8 cellular contexts compared by ENCODE assay signal in the genomic region with DNA sequence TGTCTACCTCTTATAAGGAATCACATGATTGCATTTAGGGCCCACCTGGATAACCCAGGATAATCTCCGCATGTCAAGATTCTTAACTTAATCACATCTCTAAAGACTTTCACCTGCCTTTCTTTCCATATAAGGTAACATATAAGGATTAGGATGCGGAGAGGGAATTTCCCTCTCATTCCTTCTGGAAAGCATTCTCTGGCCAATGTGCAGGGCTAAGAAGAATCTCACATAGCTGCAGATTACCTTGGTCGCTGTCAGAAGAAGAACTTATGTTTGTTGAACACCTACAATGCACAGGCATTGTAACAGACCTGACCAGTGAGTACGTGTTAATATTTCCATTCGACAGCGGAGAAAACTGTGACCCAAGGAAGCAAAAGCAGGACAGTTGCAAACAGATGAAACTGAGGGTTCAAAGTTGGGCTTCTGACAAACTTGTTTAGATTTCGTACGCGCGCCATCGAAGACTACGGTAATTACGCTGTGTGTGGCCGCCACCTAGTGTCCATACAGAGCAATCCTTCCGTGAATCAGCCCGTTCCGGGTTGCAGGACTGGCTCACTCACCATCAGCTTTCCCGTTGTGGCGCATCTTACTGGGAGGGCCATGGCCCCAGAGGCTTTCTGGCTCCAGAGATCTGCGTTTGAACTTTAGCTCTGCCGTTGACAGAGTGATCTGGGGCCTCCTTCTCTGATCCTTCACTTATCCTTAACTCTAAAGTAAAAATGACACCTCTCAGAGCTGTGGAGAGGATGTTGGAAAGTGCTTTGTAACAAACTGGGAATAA. TPM values are rescaled to one million over a fixed set of nuclear protein-coding genes. Genes with fewer than 3 reads are reported as not detected.
A peak's percentile ranks its signal among the peaks of the same experiment; 100 is the strongest.
DNase-seq lines count a peak whose midpoint lies in the region; ATAC-seq and TF ChIP-seq lines count a peak whose summit lies in the region.

No MANE protein-coding gene starts in this region.

- H3K36me3 ChIP-seq in adrenal gland (replicated peaks in 1 of 2) = no peaks in the 10 kb centered on the region

- peak; percentile 86 for DNase-seq in AG20443 (ENCODE audit: low spot score)
- DNase-seq in NAMALWA (ENCODE audit: low spot score) = peak; percentile 79
- DNase-seq in T follicular helper cell (ENCODE audit: low read depth) = peak; percentile 49
- DNase-seq in adrenal gland = peak; percentile 54 to 88 (median 75)
- DNase-seq in left cardiac atrium = peak; percentile 79
- DNase-seq in putamen (ENCODE audit: low spot score) = peak; percentile 43

- H3K4me1 ChIP-seq in adrenal gland (replicated peaks in 1 of 2) = no peaks in the 10 kb centered on the region

- peak; percentile 63 to 81 (median 74) for TF ChIP-seq CTCF in adrenal gland (IDR thresholded peaks at IDR 0.05)

- 13 to 19% (median 15%) methylated on average over 14 to 21 of the region's 21 CpGs for WGBS in adrenal gland, 4 donors

- peaks cover 3% of the 10 kb centered on the region for H3K27me3 ChIP-seq in adrenal gland

- H3K9me3 ChIP-seq in adrenal gland (replicated peaks in 1 of 3) = no peaks in the 10 kb centered on the region

- H3K4me3 ChIP-seq in adrenal gland = no peak overlapping the region

- no peak overlapping the region for H3K27ac ChIP-seq in adrenal gland

- intact Hi-C loops in adrenal gland (cut with DNase I) (loop anchor here in 1 of 2 donors (5.0 to 10.0 kb wide), 2 partner anchors 108 to 396 kb away; no protein-coding TSS in a partner anchor), left cardiac atrium (cut with DNase I) (loop anchor here (5.0 to 10.0 kb wide), 2 partner anchors 96 to 398 kb away; partner anchors contain the start of gene PSMF1 (in 1 of the 2))

- no peak for TF ChIP-seq POLR2A in adrenal gland (IDR thresholded peaks at IDR 0.05)

- ATAC-seq in GM19395 (IDR thresholded peaks at IDR 0.05; ENCODE audit: unreplicated experiment) = peak; percentile 58
- peak; percentile 82 to 92 for ATAC-seq in left cardiac atrium
- ATAC-seq in GM18511 (IDR thresholded peaks at IDR 0.05; ENCODE audit: unreplicated experiment) = no peak

RNA-seq across cellular contexts. Expression of gene C20orf202, which starts 9.5 kb away (rescaled TPM):
- total RNA-seq in adrenal gland (under 1 TPM in 5 of 8 donors, not detected in 3; 0.25 to 0.95 (median 0.41) TPM), left cardiac atrium (under 1 TPM in 1 of 2 donors, not detected in 1; 0.24 TPM)
- under 1 TPM; 0.17 to 0.40 (median 0.29) TPM for polyA plus RNA-seq in adrenal gland

RNA-seq across cellular contexts. Expression of gene RAD21L1, which starts 13.0 kb away (rescaled TPM):
- not detected for total RNA-seq in adrenal gland
- polyA plus RNA-seq in adrenal gland = under 1 TPM in 1 of 3 donors, not detected in 2; 0.07 TPM
- not detected for total RNA-seq in left cardiac atrium

RNA-seq across cellular contexts. Expression of gene TMEM74B, which starts 28.0 kb away (rescaled TPM):
- total RNA-seq in adrenal gland (1 to 10 TPM in 1 of 8 donors, under 1 TPM in 5, not detected in 2; 0.42 to 4.1 (median 0.84) TPM), left cardiac atrium (1 to 10 TPM; 6.4 to 6.5 TPM)
- polyA plus RNA-seq in adrenal gland = 1 to 10 TPM in 2 of 3 donors, under 1 TPM in 1; 0.24 to 9.5 (median 5.2) TPM

RNA-seq across cellular contexts. Expression of gene SNPH, which starts 53.3 kb away (rescaled TPM):
- total RNA-seq in adrenal gland (10 to 100 TPM in 2 of 8 donors, 1 to 10 TPM in 6; 3.3 to 18.9 (median 6.7) TPM), left cardiac atrium (1 to 10 TPM; 4.6 to 5.5 TPM)
- 10 to 100 TPM in 1 of 3 donors, 1 to 10 TPM in 2; 2.1 to 12.8 (median 4.2) TPM for polyA plus RNA-seq in adrenal gland
